In genomic region chr17:77555741-77556291, GRCh38 we compare ENCODE assay signal across 1 cellular context.
A peak's percentile ranks its signal among the peaks of the same experiment; 100 is the strongest.
TF ChIP-seq lines count a peak whose summit lies in the region.

No MANE protein-coding gene starts in this region.

TF ChIP-seq in HEK293, 187 proteins besides CTCF, POLR2A, EP300 and RAD21 (continued from another document):
- TF ChIP-seq ZNF664 (tag by site-specific recombination; IDR thresholded peaks at IDR 0.05) (no peak), ZNF112 (tag by site-specific recombination; IDR thresholded peaks at IDR 0.05) (no peak), KLF16 (tag by site-specific recombination; IDR thresholded peaks at IDR 0.05) (no peak), ZNF302 (tag by site-specific recombination; IDR thresholded peaks at IDR 0.05; ENCODE audit: low read depth) (no peak), OSR2 (tag by site-specific recombination; IDR thresholded peaks at IDR 0.05) (peak; percentile 89), ZNF692 (tag by site-specific recombination; IDR thresholded peaks at IDR 0.05) (peak; percentile 59; the same call in 1 of the 2 replicates), ZNF350 (tag by site-specific recombination; IDR thresholded peaks at IDR 0.05) (no peak), ZNF16 (tag by site-specific recombination; IDR thresholded peaks at IDR 0.05; ENCODE audit: low read depth) (no peak), ZNF837 (tag by site-specific recombination; IDR thresholded peaks at IDR 0.05) (peak; percentile 99; the same call in 1 of the 2 replicates), GLI2 (tag by site-specific recombination; IDR thresholded peaks at IDR 0.05; ENCODE audit: borderline replicate concordance, low read depth) (no peak), ZNF645 (tag by site-specific recombination; IDR thresholded peaks at IDR 0.05) (no peak), ZNF274 (IDR thresholded peaks at IDR 0.05; ENCODE audit: low read length) (no peak), ZNF274 (tag by site-specific recombination; IDR thresholded peaks at IDR 0.05; ENCODE audit: borderline replicate concordance) (no peak), KLF9 (tag by site-specific recombination; IDR thresholded peaks at IDR 0.05; ENCODE audit: low read depth) (no peak)
